In genomic region chr2:120509991-120510735, GRCh38 we compare ENCODE assay signal across 15 cellular contexts.
"Had no signal": no experiment of that assay in that cellular context is flagged by ENCODE, and none has a peak within 500 bp of the region (broad histone marks: within the 10 kb centered on the region; RNA-seq: fewer than 3 reads in every experiment).

No MANE protein-coding gene starts in this region.

- H3K4me1 Mint-ChIP-seq: activated naive CD8-positive, alpha-beta T cell treated with anti-CD3 and anti-CD28 coated beads, Interleukin-2, amount 10 ng/mL, durations not matched to agents 7 days and 5 days; nephron progenitor cell had no signal

- H3K9me3 Mint-ChIP-seq: activated naive CD8-positive, alpha-beta T cell treated with anti-CD3 and anti-CD28 coated beads, Interleukin-2, amount 10 ng/mL, durations not matched to agents 7 days and 5 days; effector memory CD8-positive, alpha-beta T cell; nephron progenitor cell had no signal

- H3K4me3 Mint-ChIP-seq: activated naive CD8-positive, alpha-beta T cell treated with anti-CD3 and anti-CD28 coated beads, Interleukin-2, amount 10 ng/mL, durations not matched to agents 7 days and 5 days; effector memory CD8-positive, alpha-beta T cell; nephron progenitor cell had no signal

- H3K27ac Mint-ChIP-seq: activated naive CD8-positive, alpha-beta T cell treated with anti-CD3 and anti-CD28 coated beads, Interleukin-2, amount 10 ng/mL, durations not matched to agents 7 days and 5 days; effector memory CD8-positive, alpha-beta T cell; nephron progenitor cell had no signal

- H3K27me3 ChIP-seq: ovary, uterus had no signal

- H3K27me3 Mint-ChIP-seq: activated naive CD8-positive, alpha-beta T cell treated with anti-CD3 and anti-CD28 coated beads, Interleukin-2, amount 10 ng/mL, durations not matched to agents 7 days and 5 days had no signal

- H3K36me3 ChIP-seq: ovary, tibial nerve, uterus had no signal

- H3K9me3 ChIP-seq: ovary, tibial nerve, uterus had no signal

- H3K4me3 ChIP-seq: ovary, tibial nerve, uterus had no signal

- H3K36me3 Mint-ChIP-seq: activated naive CD8-positive, alpha-beta T cell treated with anti-CD3 and anti-CD28 coated beads, Interleukin-2, amount 10 ng/mL, durations not matched to agents 7 days and 5 days had no signal

- H3K4me1 ChIP-seq: uterus had no signal

- H3K27ac ChIP-seq: epithelial cell of prostate, ovary, tibial nerve, uterus had no signal

- DNase-seq: activated CD4-positive, alpha-beta T cell treated with anti-CD3 and anti-CD28 coated beads, Interleukin-2, amount 50 U/mL, for 1 hour; activated CD8-positive, alpha-beta memory T cell treated with anti-CD3 and anti-CD28 coated beads for 24 hours; activated naive CD4-positive, alpha-beta T cell; activated naive CD8-positive, alpha-beta T cell treated with anti-CD3 and anti-CD28 coated beads, Interleukin-2, amount 10 ng/mL, durations not matched to agents 7 days and 5 days; dermis blood vessel endothelial cell; effector memory CD8-positive, alpha-beta T cell; left ventricle myocardium superior; nephron progenitor cell; stimulated activated CD4-positive, alpha-beta T cell treated with anti-CD3 and anti-CD28 coated beads, Interleukin-4, amount 100 ng/mL, for 24 hours; stimulated activated CD8-positive, alpha-beta memory T cell treated with anti-CD3 and anti-CD28 coated beads, Interleukin-4, amount 100 ng/mL, for 48 hours; stimulated activated naive CD4-positive, alpha-beta T cell treated with Interleukin-2 at 50 U/mL for 16 hours; uterus had no signal
